ENCODE assay signal across 15 cellular contexts in genomic region chr2:25701801-25702200, GRCh38. TPM values are rescaled to one million over a fixed set of nuclear protein-coding genes. Genes with fewer than 3 reads are reported as not detected.
A peak's percentile ranks its signal among the peaks of the same experiment; 100 is the strongest.
DNase-seq lines count a peak whose midpoint lies in the region; ATAC-seq and TF ChIP-seq lines count a peak whose summit lies in the region.
"Had no signal": no experiment of that assay in that cellular context is flagged by ENCODE, and none has a peak within 500 bp of the region (broad histone marks: within the 10 kb centered on the region; RNA-seq: fewer than 3 reads in every experiment).

No MANE protein-coding gene starts in this region.

- H3K36me3 ChIP-seq in HEK293 (ENCODE audit: control insufficient read depth in 2 of 2, insufficient read depth in 1 of 2, low read length in 2 of 2): no peaks in the 10 kb centered on the region
- no peaks in the 10 kb centered on the region for H3K36me3 ChIP-seq in neuronal stem cell (replicated peaks in 1 of 2; ENCODE audit: control insufficient read depth in 2 of 2, insufficient read depth in 2 of 2, low read length in 2 of 2)
- H3K36me3 ChIP-seq in ascending aorta: no peaks in the 10 kb centered on the region
- H3K36me3 ChIP-seq in mucosa of descending colon (ENCODE audit: low read depth): no peaks in the 10 kb centered on the region

- no peak overlapping the region for H2BK12ac ChIP-seq in neuronal stem cell (ENCODE audit: low read length)

- H2BK5ac ChIP-seq in neuronal stem cell (ENCODE audit: low read length): no peak overlapping the region

- H2BK15ac ChIP-seq in neuronal stem cell (ENCODE audit: low read length): no peak overlapping the region

- POLR2A ChIA-PET in HEK293 (lab: Yijun Ruan, JAX): no interaction called here

- no peak overlapping the region for H2BK120ac ChIP-seq in neuronal stem cell (ENCODE audit: low read depth, low read length)

- no peak overlapping the region for H3K27ac ChIP-seq in HEK293 (ENCODE audit: extremely low read depth, low read depth, low read length)
- H3K27ac ChIP-seq in neuronal stem cell (replicated peaks; ENCODE audit: low read length): no peak overlapping the region
- no peak overlapping the region for H3K27ac ChIP-seq in ascending aorta

- H3K4ac ChIP-seq in neuronal stem cell (ENCODE audit: low read length): no peak overlapping the region

- H2AK5ac ChIP-seq in neuronal stem cell (ENCODE audit: low read depth, low read length): peak overlapping the region; percentile 50

- H3K14ac ChIP-seq in neuronal stem cell (ENCODE audit: low read length): no peak overlapping the region

- no peak overlapping the region for H3K9ac ChIP-seq in neuronal stem cell (ENCODE audit: low read depth, low read length, poor library complexity)

- no peak overlapping the region for H3K23ac ChIP-seq in neuronal stem cell (ENCODE audit: low read depth, low read length, poor library complexity)

- TF ChIP-seq CTCF in HEK293 (tag by site-specific recombination; IDR thresholded peaks at IDR 0.05): no peak
- no peak for TF ChIP-seq CTCF in ascending aorta (IDR thresholded peaks at IDR 0.05)
- TF ChIP-seq CTCF in mucosa of descending colon (IDR thresholded peaks at IDR 0.05): no peak

- CTCF ChIA-PET in HEK293 (lab: Yijun Ruan, JAX): interaction anchor here (0.6 to 5.1 kb wide), 7 partner anchors 8 to 1581 kb away, joined by 3 to 82 read pairs (median 14); no protein-coding TSS in a partner anchor

- H3K18ac ChIP-seq in neuronal stem cell (ENCODE audit: low read length): no peak overlapping the region

- H4K91ac ChIP-seq in neuronal stem cell (ENCODE audit: low read depth, low read length, poor library complexity): no peak overlapping the region

- ATAC-seq in mucosa of descending colon: no peak

- DNase-seq in NCI-H2171 treated with DMSO at 0.1 percent for 48 hours (lab: John Stamatoyannopoulos, UW): peak; percentile 68
- peak; percentile 13 for DNase-seq in NCI-H82 treated with DMSO at 0.1 percent for 48 hours (lab: John Stamatoyannopoulos, UW; ENCODE audit: unreplicated experiment)
- no peak for DNase-seq in neuronal stem cell (ENCODE audit: low spot score)
- DNase-seq in KBM-7: no peak
- DNase-seq in ascending aorta (ENCODE audit: low spot score in 2 of 2): no peak
- DNase-seq in mucosa of descending colon: no peak
- DNase-seq: C1 segment of cervical spinal cord; Calu3; CD4-positive, alpha-beta T cell; DMS153; DMS79 treated with DMSO at 0.1 percent for 48 hours; EL; GDM1; HCEC 1CT had no signal

- in situ Hi-C loops in KBM-7 (cut with MboI; ENCODE audit: low pct_unique_long_range_greater_than_20kb, low sequenced_read_pairs): no loop called here

- H3K27me3 ChIP-seq in neuronal stem cell (ENCODE audit: control insufficient read depth in 3 of 3, insufficient read depth in 3 of 3, low read depth in 1 of 3, low read length in 3 of 3) (peaks cover 0 to 14% (median 0%) of the 10 kb centered on the region in 3 experiments), ascending aorta (no peaks in the 10 kb centered on the region)

- no CpG with 5 or more reads among the region's 9 CpGs for WGBS in neuronal stem cell (ENCODE audit: extremely low coverage in 2 of 2, insufficient read length in 2 of 2, insufficient replicate concordance in 1 of 2), 2 donors

- no peak overlapping the region for H3K4me3 ChIP-seq in HEK293 (ENCODE audit: low read depth, low read length)
- no peak overlapping the region for H3K4me3 ChIP-seq in neuronal stem cell (ENCODE audit: low read length in 2 of 2)
- no peak overlapping the region for H3K4me3 ChIP-seq in ascending aorta
- H3K4me3 ChIP-seq in mucosa of descending colon: no peak overlapping the region

- intact Hi-C loops in ascending aorta (cut with DNase I) (no loop called here), mucosa of descending colon (cut with DNase I, micrococcal nuclease) (no loop called here)

- H4K8ac ChIP-seq in neuronal stem cell (ENCODE audit: low read depth, low read length): no peak overlapping the region

- H3K79me1 ChIP-seq in neuronal stem cell (ENCODE audit: low read depth, low read length): no peaks in the 10 kb centered on the region

- no peak overlapping the region for H2AFZ ChIP-seq in neuronal stem cell (ENCODE audit: low read length)

- H3K4me2 ChIP-seq in neuronal stem cell (ENCODE audit: insufficient read depth, low read length, poor library complexity, severe bottlenecking): no peak overlapping the region

- H3K9me3 ChIP-seq in HEK293 (ENCODE audit: control insufficient read depth, insufficient read depth, low read depth, low read length) (no peaks in the 10 kb centered on the region), neuronal stem cell (replicated peaks in 1 of 2; ENCODE audit: control insufficient read depth in 2 of 2, insufficient read depth in 1 of 2, low read depth in 1 of 2, low read length in 2 of 2) (no peaks in the 10 kb centered on the region), ascending aorta (no peaks in the 10 kb centered on the region), mucosa of descending colon (no peaks in the 10 kb centered on the region)

- peaks cover 12% of the 10 kb centered on the region for H3K4me1 ChIP-seq in HEK293 (ENCODE audit: control insufficient read depth, insufficient read depth, low read length)
- H3K4me1 ChIP-seq in neuronal stem cell (ENCODE audit: control insufficient read depth in 2 of 2, insufficient read depth in 1 of 2, low read depth in 1 of 2, low read length in 2 of 2): peaks cover 13 to 14% of the 10 kb centered on the region in 2 donors
- H3K4me1 ChIP-seq in ascending aorta: no peaks in the 10 kb centered on the region
- no peaks in the 10 kb centered on the region for H3K4me1 ChIP-seq in mucosa of descending colon (ENCODE audit: low read depth)

TF ChIP-seq in HEK293, 187 proteins besides CTCF, POLR2A, EP300 and RAD21:
- TF ChIP-seq ZNF169 (tag by site-specific recombination; IDR thresholded peaks at IDR 0.05) (no peak), EGR2 (tag by site-specific recombination; IDR thresholded peaks at IDR 0.05; ENCODE audit: low read depth) (0 out of 2 replicates have a peak, but pooled peaks have one; percentile 11)

RNA-seq across cellular contexts. Expression of gene DTNB, which starts 28.4 kb away (rescaled TPM):
- polyA plus RNA-seq in neuronal stem cell (2013, experiment 1 of 2): 34.6 TPM
- 31.1 TPM for polyA plus RNA-seq in neuronal stem cell (2013, experiment 2 of 2)
- total RNA-seq in ascending aorta (22.7 TPM), mucosa of descending colon (1 to 10 TPM; 4.8 to 8.8 (median 7.2) TPM)

Comparison
In these comparisons a context has a peak if more than half of its experiments do, and no peak if none do; other contexts are left out.
1. DNase-seq: peak in NCI-H2171 treated with DMSO at 0.1 percent for 48 hours (single experiment) and NCI-H82 treated with DMSO at 0.1 percent for 48 hours (single experiment); none in neuronal stem cell (single experiment), KBM-7 (single experiment), ascending aorta (0 of 2) and mucosa of descending colon (0 of 3).